ENCODE assay signal across 1 cellular context in genomic region chr9:92295240-92295790, GRCh38.
TF ChIP-seq lines count a peak whose summit lies in the region.

No MANE protein-coding gene starts in this region.

TF ChIP-seq in HCT116, 20 proteins besides CTCF, POLR2A, EP300 and RAD21 (continued from another document):
- TF ChIP-seq EZH2 (IDR thresholded peaks at IDR 0.05) (no peak), FOSL1 (IDR thresholded peaks at IDR 0.05; ENCODE audit: low read depth) (no peak), ZNF274 (IDR thresholded peaks at IDR 0.05; ENCODE audit: low read depth, low read length) (no peak)
TF ChIP-seq in HCT116: peak in this region for 0.
